In the genomic region with DNA sequence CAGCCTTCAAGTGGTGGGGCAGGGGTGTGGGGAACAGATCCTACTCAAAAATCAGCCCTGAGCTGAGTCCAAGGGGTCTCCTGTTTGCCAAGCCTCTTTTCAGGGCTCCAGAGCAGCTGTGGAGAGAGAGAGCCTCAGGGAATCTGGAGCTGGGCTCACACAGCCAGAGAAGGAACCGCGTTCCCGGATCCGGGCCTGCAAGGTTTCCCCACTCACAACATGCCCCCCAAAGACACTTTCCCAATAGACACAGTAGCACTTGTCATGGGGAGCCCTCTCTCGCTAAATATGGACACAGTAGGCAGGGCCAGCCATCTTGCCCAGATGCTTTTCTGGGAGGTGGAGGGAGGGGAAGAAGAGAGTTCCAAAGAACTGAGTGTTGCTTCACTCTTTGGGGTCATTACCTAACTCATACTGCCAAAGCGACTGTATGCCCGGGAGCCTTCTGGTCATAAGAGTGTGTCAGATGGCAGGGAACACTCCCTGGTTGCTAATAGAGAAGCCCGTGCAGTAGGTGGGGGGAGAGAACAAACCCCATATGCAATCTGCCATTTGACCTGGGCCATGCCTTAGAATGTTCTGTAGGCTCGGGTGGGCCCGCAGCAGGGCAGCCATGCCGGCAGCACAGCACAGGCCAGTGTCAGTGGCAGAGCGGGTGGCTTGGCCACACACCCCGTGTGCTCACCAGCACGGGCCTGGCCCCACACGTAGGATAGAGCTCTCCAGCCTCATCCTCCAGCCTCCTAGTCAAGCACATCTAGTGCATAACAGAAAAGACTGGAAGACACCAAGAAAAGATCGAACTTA, we compare ENCODE assay signal across 10 cellular contexts.
DNase-seq lines count a peak whose midpoint lies in the region; ATAC-seq and TF ChIP-seq lines count a peak whose summit lies in the region.
"Had no signal": no experiment of that assay in that cellular context is flagged by ENCODE, and none has a peak within 500 bp of the region (broad histone marks: within the 10 kb centered on the region; RNA-seq: fewer than 3 reads in every experiment).

No MANE protein-coding gene starts in this region.

- no peak overlapping the region for H3K9ac ChIP-seq in IMR-90 (ENCODE audit: low read depth, low read length)
- no peak overlapping the region for H3K9ac ChIP-seq in MM.1S (ENCODE audit: low read length)
- H3K9ac ChIP-seq: BLaER1 had no signal

- H2BK5ac ChIP-seq in IMR-90 (ENCODE audit: low read depth, low read length, poor library complexity, severe bottlenecking): no peak overlapping the region

- peak overlapping the region; percentile 51; the same call in 1 of the 2 replicates for H2BK120ac ChIP-seq in IMR-90 (ENCODE audit: low read depth, low read length)

- H2AK9ac ChIP-seq in IMR-90 (replicated peaks; ENCODE audit: low read depth, low read length, poor library complexity): peak overlapping the region; percentile 11

- H3K9me2 ChIP-seq in MM.1S (replicated peaks; ENCODE audit: insufficient read depth, low read length): no peaks in the 10 kb centered on the region

- H3K23ac ChIP-seq in IMR-90 (ENCODE audit: low read depth, low read length): no peak overlapping the region

- H3K4ac ChIP-seq in IMR-90 (ENCODE audit: low read depth, low read length): peak overlapping the region; percentile 96

- H3K4me3 ChIP-seq in ACC112 (ENCODE audit: low read depth, low read length) (no peak overlapping the region), IMR-90 (ENCODE audit: insufficient read depth, low read depth, low read length) (no peak overlapping the region), cardiac fibroblast (replicated peaks in 1 of 2; ENCODE audit: low read depth in 2 of 2, low read length in 2 of 2) (no peak overlapping the region), vagina (no peak overlapping the region), uterus (no peak overlapping the region), MM.1S (ENCODE audit: low read length) (no peak overlapping the region)
- H3K4me3 ChIP-seq: BLaER1 had no signal

- no peak overlapping the region for H3K4me2 ChIP-seq in IMR-90 (ENCODE audit: low read depth, low read length)
- no peak overlapping the region for H3K4me2 ChIP-seq in MM.1S (ENCODE audit: low read depth, low read length)
- H3K4me2 ChIP-seq: BLaER1 had no signal

- TF ChIP-seq RAD21 in IMR-90 (IDR thresholded peaks at IDR 0.05; ENCODE audit: low read length): no peak

- POLR2A ChIA-PET in IMR-90 (lab: Charles Lee; ENCODE audit: unreplicated experiment): no interaction called here

- TF ChIP-seq CTCF in IMR-90 (conservative IDR thresholded peaks at IDR 0.05; ENCODE audit: low read depth, low read length) (no peak), cardiac fibroblast (IDR thresholded peaks at IDR 0.05; ENCODE audit: low read depth, low read length) (no peak), vagina (IDR thresholded peaks at IDR 0.05) (no peak), uterus (IDR thresholded peaks at IDR 0.05) (no peak), MM.1S (IDR thresholded peaks at IDR 0.05; ENCODE audit: low read length) (no peak)

- peaks cover 0 to 30% of the 10 kb centered on the region in 2 experiments for H3K79me1 ChIP-seq in IMR-90 (ENCODE audit: low read depth in 1 of 2, low read length in 2 of 2)

- 98% methylated on average over 7 of the region's 16 CpGs; no CpG with 5 or more reads in 1 of the 2 experiments for WGBS in IMR-90 (ENCODE audit: extremely low coverage in 2 of 2, insufficient read length in 1 of 2), 2 experiments

- in situ Hi-C loops in IMR-90 (cut with MboI; ENCODE audit: low sequenced_read_pairs): no loop called here

- peaks cover 28% of the 10 kb centered on the region for H3K9me1 ChIP-seq in IMR-90 (ENCODE audit: insufficient read depth, low read length)

- peak overlapping the region; percentile 67 for H2AK5ac ChIP-seq in IMR-90 (ENCODE audit: low read depth, low read length)

- H4K20me1 ChIP-seq in IMR-90 (ENCODE audit: insufficient read depth, low read length) (no peaks in the 10 kb centered on the region), MM.1S (ENCODE audit: insufficient read depth, low read length) (no peaks in the 10 kb centered on the region)
- H4K20me1 ChIP-seq: BLaER1 had no signal

- no peak for ATAC-seq in IMR-90 (ENCODE audit: low read depth)

- intact Hi-C loops in IMR-90 (cut with micrococcal nuclease) (loop anchor here (10.0 kb wide), 1 partner anchor 119 kb away; the partner anchor contains the start of gene SOCS1), vagina (cut with DNase I) (no loop called here), uterus (cut with DNase I; ENCODE audit: low total_unique reads) (no loop called here)

- 0 out of 2 replicates have a peak overlapping the region, but pooled peaks have one; percentile 64 for H3K14ac ChIP-seq in IMR-90 (replicated peaks; ENCODE audit: low read depth, low read length)

- peak; percentile 49 for DNase-seq in IMR-90
- DNase-seq in cardiac fibroblast (ENCODE audit: low read depth in 2 of 2): peak; percentile 52 to 61
- peak; percentile 37 for DNase-seq in medulla oblongata (ENCODE audit: extremely low spot score)
- DNase-seq in vagina (ENCODE audit: extremely low spot score in 2 of 2): no peak
- DNase-seq in uterus: no peak
- DNase-seq in NCI-H2196 treated with DMSO at 0.1 percent for 48 hours (lab: John Stamatoyannopoulos, UW; ENCODE audit: unreplicated experiment): no peak
- DNase-seq in MM.1S: no peak
- DNase-seq: activated CD4-positive, alpha-beta memory T cell treated with anti-CD3 and anti-CD28 coated beads, Interleukin-2, amount 10 ng/mL, durations not matched to agents 7 days and 5 days had no signal

- dilution Hi-C loops in IMR-90 (cut with HindIII; ENCODE audit: low sequenced_read_pairs, unreplicated experiment): no loop called here

- H3F3A ChIP-seq in MM.1S (ENCODE audit: insufficient read depth, low read length): no peaks in the 10 kb centered on the region

- no peaks in the 10 kb centered on the region for H3K36me3 ChIP-seq in ACC112 (ENCODE audit: insufficient read depth, low read length)
- H3K36me3 ChIP-seq in IMR-90 (ENCODE audit: control insufficient read depth, insufficient read depth, low read length): no peaks in the 10 kb centered on the region
- H3K36me3 ChIP-seq in vagina: no peaks in the 10 kb centered on the region
- H3K36me3 ChIP-seq in uterus: no peaks in the 10 kb centered on the region
- H3K36me3 ChIP-seq in MM.1S (replicated peaks; ENCODE audit: insufficient read depth, low read length): no peaks in the 10 kb centered on the region

- BruUV-seq in IMR-90 (replicated peaks; lab: Mats Ljungman, UMichigan): no TSS peak

- peak overlapping the region; percentile 29; the same call in 2 of the 3 replicates for H2BK15ac ChIP-seq in IMR-90 (ENCODE audit: low read depth, low read length)

- peak overlapping the region; percentile 15; the same call in 1 of the 2 replicates for H3K27ac ChIP-seq in ACC112 (ENCODE audit: low read depth, low read length)
- no peak overlapping the region for H3K27ac ChIP-seq in IMR-90 (ENCODE audit: insufficient read depth, low read length)
- no peak overlapping the region for H3K27ac ChIP-seq in vagina
- no peak overlapping the region for H3K27ac ChIP-seq in uterus
- H3K27ac ChIP-seq in MM.1S (ENCODE audit: low read length): no peak overlapping the region
- H3K27ac ChIP-seq: BLaER1 had no signal

- H3K56ac ChIP-seq in IMR-90 (ENCODE audit: extremely low read depth, insufficient read depth, low read length): no peak overlapping the region

- CTCF ChIA-PET in IMR-90 (lab: Yijun Ruan, JAX): no interaction called here

- H3K4me1 ChIP-seq in ACC112 (ENCODE audit: control insufficient read depth, insufficient read depth, low read length, unreplicated experiment): peaks cover 77% of the 10 kb centered on the region
- H3K4me1 ChIP-seq in IMR-90 (ENCODE audit: control insufficient read depth, insufficient read depth, low read length): peaks cover 44% of the 10 kb centered on the region
- peaks cover 32% of the 10 kb centered on the region for H3K4me1 ChIP-seq in vagina
- H3K4me1 ChIP-seq in uterus: peaks cover 0 to 24% of the 10 kb centered on the region in 2 donors
- H3K4me1 ChIP-seq in MM.1S (ENCODE audit: low read length): no peaks in the 10 kb centered on the region

- H2BK20ac ChIP-seq in IMR-90 (ENCODE audit: low read depth, low read length): peak overlapping the region; percentile 95

- peak overlapping the region; percentile 48 to 70; a peak in 2 of 4 replicates for H4K8ac ChIP-seq in IMR-90 (ENCODE audit: low read depth in 2 of 2, low read length in 2 of 2)

- H3K79me2 ChIP-seq in ACC112 (ENCODE audit: control insufficient read depth, insufficient read depth, low read length, unreplicated experiment): no peaks in the 10 kb centered on the region
- no peaks in the 10 kb centered on the region for H3K79me2 ChIP-seq in MM.1S (ENCODE audit: low read length)

- no peak overlapping the region for H2AFZ ChIP-seq in ACC112 (ENCODE audit: low read length, unreplicated experiment)
- no peak overlapping the region for H2AFZ ChIP-seq in IMR-90 (replicated peaks; ENCODE audit: low read length, poor library complexity)
- H2AFZ ChIP-seq in MM.1S (ENCODE audit: low read length): no peak overlapping the region

- H4K5ac ChIP-seq in IMR-90 (ENCODE audit: low read depth, low read length): no peak overlapping the region; the same call in 1 of the 2 replicates

- TF ChIP-seq POLR2A in IMR-90 (IDR thresholded peaks at IDR 0.05; ENCODE audit: low read depth, low read length) (no peak), vagina (IDR thresholded peaks at IDR 0.05) (no peak), uterus (IDR thresholded peaks at IDR 0.05) (no peak)

- H4K91ac ChIP-seq in IMR-90 (ENCODE audit: insufficient read depth, low read depth, low read length): peak overlapping the region; percentile 63

- H3K18ac ChIP-seq in IMR-90 (ENCODE audit: low read depth, low read length): peak overlapping the region; percentile 18; the same call in 1 of the 2 replicates

- H3K27me3 ChIP-seq in ACC112 (ENCODE audit: insufficient read depth, low read length): no peaks in the 10 kb centered on the region
- H3K27me3 ChIP-seq in IMR-90 (ENCODE audit: control insufficient read depth, insufficient read depth, low read length): no peaks in the 10 kb centered on the region
- no peaks in the 10 kb centered on the region for H3K27me3 ChIP-seq in vagina
- H3K27me3 ChIP-seq in uterus: no peaks in the 10 kb centered on the region
- H3K27me3 ChIP-seq in MM.1S (replicated peaks; ENCODE audit: insufficient read depth, low read length): no peaks in the 10 kb centered on the region
- H3K27me3 ChIP-seq: BLaER1 had no signal

- H3K9me3 ChIP-seq in IMR-90 (ENCODE audit: control insufficient read depth, insufficient read depth, low read length): no peaks in the 10 kb centered on the region
- H3K9me3 ChIP-seq in vagina: no peaks in the 10 kb centered on the region
- H3K9me3 ChIP-seq in uterus: no peaks in the 10 kb centered on the region
- no peaks in the 10 kb centered on the region for H3K9me3 ChIP-seq in MM.1S (replicated peaks; ENCODE audit: insufficient read depth, low read length)
- H3K9me3 ChIP-seq: BLaER1 had no signal

TF ChIP-seq in IMR-90, 13 proteins besides CTCF, POLR2A, EP300 and RAD21:
- TF ChIP-seq CEBPB (IDR thresholded peaks at IDR 0.05; ENCODE audit: low read depth, low read length) (peak; percentile 90), RFX5 (IDR thresholded peaks at IDR 0.05; ENCODE audit: low read depth, low read length) (no peak)

Comparison
In these comparisons a context has a peak if more than half of its experiments do, and no peak if none do; other contexts are left out.
1. DNase-seq: peak in IMR-90 (single experiment), cardiac fibroblast (2 of 2) and medulla oblongata (single experiment); none in vagina (0 of 2), uterus (0 of 2), NCI-H2196 treated with DMSO at 0.1 percent for 48 hours (single experiment) and MM.1S (single experiment).